33 cellular contexts compared by ENCODE assay signal in genomic region chr5:63794979-63795378, GRCh38.
"Had no signal": no experiment of that assay in that cellular context is flagged by ENCODE, and none has a peak within 500 bp of the region (broad histone marks: within the 10 kb centered on the region; RNA-seq: fewer than 3 reads in every experiment).

No MANE protein-coding gene starts in this region.

- H3K36me3 ChIP-seq: MG63 had no signal

- DNase-seq: Karpas-422, Kasumi-1, MG63, MM.1S, MV-4-11, NCI-H1048, NCI-H1092, NCI-H1092 treated with DMSO at 0.1 percent for 48 hours, NCI-H1105, NCI-H1417, NCI-H1417 treated with DMSO at 0.1 percent for 48 hours, NCI-H1436, NCI-H1436 treated with DMSO at 0.1 percent for 48 hours, NCI-H146, NCI-H1694, NCI-H1694 treated with DMSO at 0.1 percent for 48 hours, NCI-H187, NCI-H187 treated with DMSO at 0.1 percent for 48 hours, NCI-H1930, NCI-H2029, NCI-H2029 treated with DMSO at 0.1 percent for 48 hours, NCI-H2081, NCI-H2081 treated with DMSO at 0.1 percent for 48 hours, NCI-H2107, NCI-H2171, NCI-H2171 treated with DMSO at 0.1 percent for 48 hours, NCI-H2227 treated with DMSO at 0.1 percent for 48 hours, NCI-H226, NCI-H345, NCI-H446 treated with DMSO at 0.1 percent for 48 hours, NCI-H510A, NCI-H510A treated with DMSO at 0.1 percent for 48 hours, NCI-H524 had no signal

- H3K9me3 ChIP-seq: MG63 had no signal

- H3K27me3 ChIP-seq: MG63 had no signal

- H3K4me3 ChIP-seq: MG63 had no signal
